1 cellular context compared by ENCODE assay signal in the genomic region with DNA sequence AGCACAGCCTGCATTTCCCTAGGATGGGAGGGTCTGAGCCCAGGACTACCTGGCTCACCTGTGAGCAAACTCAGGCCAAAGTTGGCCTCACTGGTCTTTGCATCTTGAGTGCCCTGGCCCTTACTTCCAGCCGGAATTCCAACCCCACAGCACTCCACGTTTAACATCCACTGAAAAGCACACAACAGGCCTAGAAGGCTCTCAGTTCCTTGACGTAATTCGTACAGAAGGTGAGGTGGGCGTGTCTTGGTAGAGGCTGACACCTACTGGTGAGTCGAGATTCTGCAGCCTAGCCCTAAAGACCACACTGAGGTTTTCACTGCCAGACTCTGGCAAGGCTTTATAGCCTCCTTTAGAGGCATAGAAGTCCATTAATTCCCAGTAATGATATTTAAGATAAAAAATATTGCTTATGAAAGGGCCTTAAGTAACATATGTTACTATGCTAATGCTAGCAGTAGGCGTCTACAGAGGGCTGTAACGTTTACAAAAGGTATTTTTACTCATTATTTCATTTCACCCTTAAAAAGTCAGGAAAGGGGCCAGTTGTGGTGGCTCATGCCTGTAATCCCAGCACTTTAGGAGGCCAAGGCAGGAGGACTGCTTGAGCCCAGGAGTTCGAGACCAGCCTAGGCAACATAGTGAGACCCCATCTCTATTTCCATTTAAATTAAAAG.
TF ChIP-seq lines count a peak whose summit lies in the region.

No MANE protein-coding gene starts in this region.

TF ChIP-seq in K562, 482 proteins besides CTCF, POLR2A, EP300 and RAD21 (continued from another document and continues in another):
- TF ChIP-seq ZNF655 (CRISPR knock-in tag; IDR thresholded peaks at IDR 0.05), result no peak
- no peak for TF ChIP-seq POLR3G (IDR thresholded peaks at IDR 0.05; ENCODE audit: extremely low read depth, insufficient read length, insufficient replicate concordance)
- no peak for TF ChIP-seq RFX7 (CRISPR knock-in tag; IDR thresholded peaks at IDR 0.05)
- TF ChIP-seq GTF3C2 (IDR thresholded peaks at IDR 0.05; ENCODE audit: borderline replicate concordance, extremely low read depth, insufficient read length), result peak; percentile 29
- no peak for TF ChIP-seq CREB5 (CRISPR knock-in tag; IDR thresholded peaks at IDR 0.05)
- no peak for TF ChIP-seq ZNF282 (CRISPR knock-in tag; IDR thresholded peaks at IDR 0.05)
- TF ChIP-seq MCM5 (IDR thresholded peaks at IDR 0.05; ENCODE audit: low read depth), result no peak
- no peak for TF ChIP-seq ZNF609 (CRISPR knock-in tag; IDR thresholded peaks at IDR 0.05; ENCODE audit: borderline replicate concordance)
- TF ChIP-seq DEAF1 (CRISPR knock-in tag; IDR thresholded peaks at IDR 0.05), result peak; percentile 89
- TF ChIP-seq GABPA (tag; conservative IDR thresholded peaks at IDR 0.05; ENCODE audit: low read depth), result no peak
- TF ChIP-seq SRSF7 (optimal IDR thresholded peaks at IDR 0.05; ENCODE audit: low read depth, low read length), result no peak
- TF ChIP-seq TAL1 (IDR thresholded peaks at IDR 0.05), result no peak
- no peak for TF ChIP-seq TCF7 (IDR thresholded peaks at IDR 0.05; ENCODE audit: borderline replicate concordance)
- no peak for TF ChIP-seq RBM25 (IDR thresholded peaks at IDR 0.05; ENCODE audit: low read depth, low read length, severe bottlenecking)
- TF ChIP-seq SETDB1 (IDR thresholded peaks at IDR 0.05; ENCODE audit: low read length), result no peak
- TF ChIP-seq ZNF41 (CRISPR knock-in tag; conservative IDR thresholded peaks at IDR 0.05), result no peak
- TF ChIP-seq C11orf30 (IDR thresholded peaks at IDR 0.05; ENCODE audit: low read depth), result no peak
- no peak for TF ChIP-seq ILF3 (IDR thresholded peaks at IDR 0.05; ENCODE audit: borderline replicate concordance)
- TF ChIP-seq, protein P1, sequence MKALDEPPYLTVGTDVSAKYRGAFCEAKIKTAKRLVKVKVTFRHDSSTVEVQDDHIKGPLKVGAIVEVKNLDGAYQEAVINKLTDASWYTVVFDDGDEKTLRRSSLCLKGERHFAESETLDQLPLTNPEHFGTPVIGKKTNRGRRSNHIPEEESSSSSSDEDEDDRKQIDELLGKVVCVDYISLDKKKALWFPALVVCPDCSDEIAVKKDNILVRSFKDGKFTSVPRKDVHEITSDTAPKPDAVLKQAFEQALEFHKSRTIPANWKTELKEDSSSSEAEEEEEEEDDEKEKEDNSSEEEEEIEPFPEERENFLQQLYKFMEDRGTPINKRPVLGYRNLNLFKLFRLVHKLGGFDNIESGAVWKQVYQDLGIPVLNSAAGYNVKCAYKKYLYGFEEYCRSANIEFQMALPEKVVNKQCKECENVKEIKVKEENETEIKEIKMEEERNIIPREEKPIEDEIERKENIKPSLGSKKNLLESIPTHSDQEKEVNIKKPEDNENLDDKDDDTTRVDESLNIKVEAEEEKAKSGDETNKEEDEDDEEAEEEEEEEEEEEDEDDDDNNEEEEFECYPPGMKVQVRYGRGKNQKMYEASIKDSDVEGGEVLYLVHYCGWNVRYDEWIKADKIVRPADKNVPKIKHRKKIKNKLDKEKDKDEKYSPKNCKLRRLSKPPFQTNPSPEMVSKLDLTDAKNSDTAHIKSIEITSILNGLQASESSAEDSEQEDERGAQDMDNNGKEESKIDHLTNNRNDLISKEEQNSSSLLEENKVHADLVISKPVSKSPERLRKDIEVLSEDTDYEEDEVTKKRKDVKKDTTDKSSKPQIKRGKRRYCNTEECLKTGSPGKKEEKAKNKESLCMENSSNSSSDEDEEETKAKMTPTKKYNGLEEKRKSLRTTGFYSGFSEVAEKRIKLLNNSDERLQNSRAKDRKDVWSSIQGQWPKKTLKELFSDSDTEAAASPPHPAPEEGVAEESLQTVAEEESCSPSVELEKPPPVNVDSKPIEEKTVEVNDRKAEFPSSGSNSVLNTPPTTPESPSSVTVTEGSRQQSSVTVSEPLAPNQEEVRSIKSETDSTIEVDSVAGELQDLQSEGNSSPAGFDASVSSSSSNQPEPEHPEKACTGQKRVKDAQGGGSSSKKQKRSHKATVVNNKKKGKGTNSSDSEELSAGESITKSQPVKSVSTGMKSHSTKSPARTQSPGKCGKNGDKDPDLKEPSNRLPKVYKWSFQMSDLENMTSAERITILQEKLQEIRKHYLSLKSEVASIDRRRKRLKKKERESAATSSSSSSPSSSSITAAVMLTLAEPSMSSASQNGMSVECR (CRISPR knock-in tag; IDR thresholded peaks at IDR 0.05), result 0 out of 2 replicates have a peak, but pooled peaks have one; percentile 38
- TF ChIP-seq SMAD1 (IDR thresholded peaks at IDR 0.05; ENCODE audit: low read depth, low read length, partially characterized antibody), result no peak
- TF ChIP-seq TCF15 (CRISPR knock-in tag; IDR thresholded peaks at IDR 0.05), result no peak
- no peak for TF ChIP-seq ZFP36 (IDR thresholded peaks at IDR 0.05; ENCODE audit: low read depth, low read length, partially characterized antibody)
- no peak for TF ChIP-seq CUX1 (CRISPR knock-in tag; IDR thresholded peaks at IDR 0.05)
- no peak for TF ChIP-seq ZNF707 (CRISPR knock-in tag; conservative IDR thresholded peaks at IDR 0.05)
- TF ChIP-seq ZNF124 (CRISPR knock-in tag; IDR thresholded peaks at IDR 0.05), result no peak
- no peak for TF ChIP-seq RBBP5 (IDR thresholded peaks at IDR 0.05; ENCODE audit: borderline replicate concordance, insufficient read depth, low read length, poor library complexity, severe bottlenecking)
- no peak for TF ChIP-seq ZKSCAN8 (CRISPR knock-in tag; IDR thresholded peaks at IDR 0.05)
